In genomic region chr1:151175036-151175741, GRCh38 we compare ENCODE assay signal across 14 cellular contexts. TPM values are rescaled to one million over a fixed set of nuclear protein-coding genes. Genes with fewer than 3 reads are reported as not detected.
DNase-seq lines count a peak whose midpoint lies in the region; ATAC-seq and TF ChIP-seq lines count a peak whose summit lies in the region.
"Had no signal": no experiment of that assay in that cellular context is flagged by ENCODE, and none has a peak within 500 bp of the region (broad histone marks: within the 10 kb centered on the region; RNA-seq: fewer than 3 reads in every experiment).

No MANE protein-coding gene starts in this region.

- H3K36me3 ChIP-seq in breast epithelium = no peaks in the 10 kb centered on the region
- peaks cover 21 to 89% (median 39%) of the 10 kb centered on the region in 3 donors for H3K36me3 ChIP-seq in esophagus squamous epithelium

- H3K36me3 Mint-ChIP-seq in MCF 10A (ENCODE audit: insufficient read depth, unreplicated experiment) = peaks cover 63% of the 10 kb centered on the region
- H3K36me3 Mint-ChIP-seq in endothelial cell (ENCODE audit: low read depth, unreplicated experiment) = peaks cover 38% of the 10 kb centered on the region

- intact Hi-C loops in MCF 10A (cut with micrococcal nuclease) = no loop called here
- intact Hi-C loops in breast epithelium (cut with DNase I; ENCODE audit: low total_unique reads) = no loop called here
- intact Hi-C loops in esophagus squamous epithelium (cut with DNase I) = no loop called here

- no peaks in the 10 kb centered on the region for H3K27me3 ChIP-seq in breast epithelium
- H3K27me3 ChIP-seq in esophagus squamous epithelium = no peaks in the 10 kb centered on the region
- H3K27me3 ChIP-seq: ascending aorta, upper lobe of left lung had no signal

- H3K4me3 ChIP-seq in breast epithelium = no peak overlapping the region
- H3K4me3 ChIP-seq in esophagus squamous epithelium = no peak overlapping the region
- H3K4me3 ChIP-seq: ascending aorta, upper lobe of left lung had no signal

- no peak for TF ChIP-seq CTCF in MCF 10A (IDR thresholded peaks at IDR 0.05; ENCODE audit: unreplicated experiment)
- TF ChIP-seq CTCF in breast epithelium (IDR thresholded peaks at IDR 0.05) = no peak
- TF ChIP-seq CTCF in esophagus squamous epithelium (IDR thresholded peaks at IDR 0.05) = no peak
- TF ChIP-seq CTCF in endothelial cell (IDR thresholded peaks at IDR 0.05; ENCODE audit: unreplicated experiment) = no peak

- CTCF ChIA-PET in MCF 10A (lab: Yijun Ruan, JAX) = interaction anchor here (0.5 to 1.3 kb wide), 12 partner anchors 10 to 195 kb away, joined by 3 to 5 read pairs (median 4); partner anchors contain the start of gene VPS72

- no peak for ATAC-seq in GM18511 (IDR thresholded peaks at IDR 0.05; ENCODE audit: unreplicated experiment)
- ATAC-seq: effector memory CD8-positive, alpha-beta T cell had no signal

- H3K9me3 ChIP-seq in breast epithelium (no peaks in the 10 kb centered on the region), esophagus squamous epithelium (no peaks in the 10 kb centered on the region)
- H3K9me3 ChIP-seq: ascending aorta, upper lobe of left lung had no signal

- H3K4me1 ChIP-seq in breast epithelium (no peaks in the 10 kb centered on the region), esophagus squamous epithelium (peaks cover 0 to 12% (median 0%) of the 10 kb centered on the region in 3 donors)
- H3K4me1 ChIP-seq: ascending aorta, upper lobe of left lung had no signal

- POLR2A ChIA-PET in MCF 10A (lab: Yijun Ruan, JAX) = interaction anchor here (1.8 to 4.0 kb wide), 4 partner anchors 8 to 79 kb away, joined by 5 to 24 read pairs (median 12); partner anchors contain the start of genes LYSMD1, PSMD4, SCNM1 and VPS72

- TF ChIP-seq POLR2A in breast epithelium (IDR thresholded peaks at IDR 0.05) (no peak), esophagus squamous epithelium (IDR thresholded peaks at IDR 0.05) (no peak)

- 35 to 49% methylated on average over 6 of the region's 6 CpGs for WGBS in esophagus squamous epithelium, 2 donors

- H3K27ac ChIP-seq in breast epithelium (no peak overlapping the region), esophagus squamous epithelium (peak overlapping the region in 3 of 4 donors; percentile 48 to 75 (median 64))
- H3K27ac ChIP-seq: ascending aorta, upper lobe of left lung had no signal

- DNase-seq in MCF 10A (ENCODE audit: unreplicated experiment) (no peak), breast epithelium (ENCODE audit: low spot score in 2 of 2) (no peak), esophagus squamous epithelium (lab: John Stamatoyannopoulos, UW) (no peak), midbrain (lab: John Stamatoyannopoulos, UW) (peak; percentile 84), superior temporal gyrus (ENCODE audit: extremely low spot score) (peak; percentile 89), DMS53 treated with DMSO at 0.1 percent for 48 hours (lab: John Stamatoyannopoulos, UW; ENCODE audit: unreplicated experiment) (no peak), endothelial cell (ENCODE audit: low spot score) (no peak)
- DNase-seq: activated CD4-positive, CD25-positive, alpha-beta regulatory T cell; activated CD8-positive, alpha-beta memory T cell treated with anti-CD3 and anti-CD28 coated beads, Interleukin-2, amount 50 U/mL, for 48 hours; effector memory CD8-positive, alpha-beta T cell; NCI-H1048; upper lobe of left lung had no signal

- H3K4me1 Mint-ChIP-seq in MCF 10A (ENCODE audit: insufficient read depth, unreplicated experiment) (no peaks in the 10 kb centered on the region), endothelial cell (ENCODE audit: unreplicated experiment) (no peaks in the 10 kb centered on the region)

- H3K9me3 Mint-ChIP-seq in MCF 10A (ENCODE audit: unreplicated experiment) (no peaks in the 10 kb centered on the region), endothelial cell (ENCODE audit: unreplicated experiment) (no peaks in the 10 kb centered on the region)
- H3K9me3 Mint-ChIP-seq: effector memory CD8-positive, alpha-beta T cell had no signal

- peak overlapping the region; percentile 7 for H3K27ac Mint-ChIP-seq in MCF 10A (ENCODE audit: low read depth, unreplicated experiment)
- no peak overlapping the region for H3K27ac Mint-ChIP-seq in endothelial cell (ENCODE audit: unreplicated experiment)

- H3K4me3 Mint-ChIP-seq in MCF 10A (ENCODE audit: unreplicated experiment) = no peak overlapping the region
- H3K4me3 Mint-ChIP-seq in endothelial cell (ENCODE audit: unreplicated experiment) = no peak overlapping the region
- H3K4me3 Mint-ChIP-seq: effector memory CD8-positive, alpha-beta T cell had no signal

- H3K27me3 Mint-ChIP-seq in MCF 10A (ENCODE audit: insufficient read depth, unreplicated experiment) (no peaks in the 10 kb centered on the region), endothelial cell (ENCODE audit: unreplicated experiment) (peaks cover 5% of the 10 kb centered on the region)
- H3K27me3 Mint-ChIP-seq: effector memory CD8-positive, alpha-beta T cell had no signal

- no TSS peak for BruUV-seq in MCF 10A (replicated peaks; lab: Mats Ljungman, UMichigan)

RNA-seq across cellular contexts. Expression of gene TMOD4, which starts 0.6 kb away (rescaled TPM):
- 1.1 TPM in 1 of 2 replicates, not detected in the other for total RNA-seq in MCF 10A (2022)
- total RNA-seq in breast epithelium = under 1 TPM in 1 of 3 donors, not detected in 2; 0.73 TPM
- total RNA-seq in esophagus squamous epithelium = not detected
- 1.1 TPM for total RNA-seq in endothelial cell (ENCODE audit: unreplicated experiment)
- total RNA-seq: ascending aorta had no signal

RNA-seq across cellular contexts. Expression of gene SCNM1, which starts 9.2 kb away (rescaled TPM):
- total RNA-seq in MCF 10A (2022) = 88.5 and 93.0 TPM in 2 replicates
- 10 to 100 TPM; 14.9 to 23.8 (median 23.6) TPM for total RNA-seq in breast epithelium
- total RNA-seq in esophagus squamous epithelium = 10 to 100 TPM; 15.2 to 29.8 (median 18.5) TPM
- total RNA-seq in endothelial cell (ENCODE audit: unreplicated experiment) = 48.3 TPM

RNA-seq across cellular contexts. Expression of gene LYSMD1, which starts 9.5 kb away (rescaled TPM):
- total RNA-seq in MCF 10A (2022) (14.4 and 22.3 TPM in 2 replicates), breast epithelium (10 to 100 TPM; 11.7 to 17.0 (median 14.8) TPM), esophagus squamous epithelium (1 to 10 TPM; 4.6 to 8.8 (median 5.9) TPM), endothelial cell (ENCODE audit: unreplicated experiment) (7.5 TPM)

RNA-seq across cellular contexts. Expression of gene VPS72, which starts 14.8 kb away (rescaled TPM):
- total RNA-seq in MCF 10A (2022) (106 and 108 TPM in 2 replicates), breast epithelium (10 to 100 TPM; 34.6 to 49.0 (median 34.7) TPM), esophagus squamous epithelium (10 to 100 TPM; 17.2 to 38.3 (median 29.7) TPM), endothelial cell (ENCODE audit: unreplicated experiment) (83.5 TPM)

RNA-seq across cellular contexts. Expression of gene TNFAIP8L2, which starts 18.7 kb away (rescaled TPM):
- total RNA-seq in MCF 10A (2022) (not detected in 2 replicates), breast epithelium (1 to 10 TPM; 5.6 to 6.9 (median 5.7) TPM), esophagus squamous epithelium (1 to 10 TPM in 2 of 4 donors, not detected in 2; 2.3 to 5.7 TPM), endothelial cell (ENCODE audit: unreplicated experiment) (1.6 TPM)
- total RNA-seq: ascending aorta had no signal

Comparison
In these comparisons a context has a peak if more than half of its experiments do, and no peak if none do; other contexts are left out.
1. DNase-seq: peak in midbrain (single experiment) and superior temporal gyrus (single experiment); none in MCF 10A (single experiment), breast epithelium (0 of 2), esophagus squamous epithelium (single experiment), DMS53 treated with DMSO at 0.1 percent for 48 hours (single experiment) and endothelial cell (single experiment).
2. H3K27ac ChIP-seq: peak in esophagus squamous epithelium (3 of 4); none in breast epithelium (0 of 2).